In genomic region chr5:54455413-54456157, GRCh38 we compare ENCODE assay signal across 11 cellular contexts. TPM values are rescaled to one million over a fixed set of nuclear protein-coding genes. Genes with fewer than 3 reads are reported as not detected.
DNase-seq lines count a peak whose midpoint lies in the region; TF ChIP-seq lines count a peak whose summit lies in the region.
"Had no signal": no experiment of that assay in that cellular context is flagged by ENCODE, and none has a peak within 500 bp of the region (broad histone marks: within the 10 kb centered on the region; RNA-seq: fewer than 3 reads in every experiment).

Gene HSPB3, plus strand, starts transcription at chr5:54455699. Its CDS starts 91 bp downstream, at chr5:54455790.

- H3K4me3 Mint-ChIP-seq in chondrocyte (ENCODE audit: unreplicated experiment) = peak within 1 kb of the TSS; percentile 39

- H3K4me3 ChIP-seq in transverse colon = no peak within 1 kb of the TSS
- H3K4me3 ChIP-seq: colonic mucosa had no signal

- H3K27me3 ChIP-seq in transverse colon = no peaks in the 10 kb centered on the region
- H3K27me3 ChIP-seq: colonic mucosa had no signal

- TF ChIP-seq CTCF in chondrocyte (IDR thresholded peaks at IDR 0.05) = no peak
- TF ChIP-seq CTCF in transverse colon (IDR thresholded peaks at IDR 0.05) = no peak

- peak within 1 kb of the TSS; percentile 34 to 64 (median 51) for H3K27ac ChIP-seq in transverse colon
- H3K27ac ChIP-seq: colonic mucosa had no signal

- peak; percentile 34 for TF ChIP-seq POLR2A in transverse colon (IDR thresholded peaks at IDR 0.05)

- DNase-seq in NCI-H82 (lab: John Stamatoyannopoulos, UW) = peak; percentile 31
- no peak for DNase-seq in NCI-H82 treated with DMSO at 0.1 percent for 48 hours (lab: John Stamatoyannopoulos, UW; ENCODE audit: unreplicated experiment)
- no peak for DNase-seq in chondrocyte (ENCODE audit: low spot score)
- peak; percentile 9 for DNase-seq in kidney tubule cell (ENCODE audit: low spot score)
- DNase-seq in transverse colon = peak; percentile 22
- DNase-seq in stimulated activated CD4-positive, alpha-beta T cell treated with anti-CD3 and anti-CD28 coated beads, Interleukin-2, amount 100 ng/mL, for 48 hours = no peak
- DNase-seq in NCI-H524 (lab: John Stamatoyannopoulos, UW) = no peak
- DNase-seq in ureter (ENCODE audit: low spot score) = no peak
- DNase-seq: activated T-cell treated with anti-CD3 and anti-CD28 coated beads, Interleukin-2, amount 50 U/mL, for 1 hour; colonic mucosa; kidney glomerular epithelial cell had no signal

- no peaks in the 10 kb centered on the region for H3K36me3 Mint-ChIP-seq in chondrocyte (ENCODE audit: low read depth)

- no peak for TF ChIP-seq EP300 in transverse colon (IDR thresholded peaks at IDR 0.05; ENCODE audit: low read depth)

- in situ Hi-C loops in transverse colon (cut with MboI; ENCODE audit: low pct_ligation_motif_present in 1 of 4, low pct_unique_long_range_greater_than_20kb in 1 of 4, low sequenced_read_pairs in 3 of 4) = no loop called here

- 70 to 83% methylated on average over 1 to 18 of the region's 18 CpGs for WGBS in transverse colon (ENCODE audit: low coverage in 1 of 2), 2 donors

- H3K27ac Mint-ChIP-seq in chondrocyte (ENCODE audit: unreplicated experiment) = peak within 1 kb of the TSS; percentile 88

- H3K27me3 Mint-ChIP-seq in chondrocyte (ENCODE audit: low read depth) = no peaks in the 10 kb centered on the region

- H3K9me3 ChIP-seq in transverse colon = no peaks in the 10 kb centered on the region
- H3K9me3 ChIP-seq: colonic mucosa had no signal

- H3K4me1 ChIP-seq in transverse colon = peaks cover 0 to 16% (median 0%) of the 10 kb centered on the region in 4 donors
- H3K4me1 ChIP-seq: colonic mucosa had no signal

- intact Hi-C loops in transverse colon (cut with DNase I; ENCODE audit: low total_unique reads) = no loop called here

- peaks cover 54% of the 10 kb centered on the region for H3K4me1 Mint-ChIP-seq in chondrocyte (ENCODE audit: low read depth)

- H3K36me3 ChIP-seq in transverse colon = no peaks in the 10 kb centered on the region
- H3K36me3 ChIP-seq: colonic mucosa had no signal

- H3K9me3 Mint-ChIP-seq in chondrocyte (ENCODE audit: low read depth) = no peaks in the 10 kb centered on the region

RNA-seq across cellular contexts. Expression of gene HSPB3, which starts in this region (rescaled TPM):
- total RNA-seq in chondrocyte (0.37 to 4.8 TPM (median 0.46 TPM) in 3 replicates), transverse colon (10 to 100 TPM in 1 of 4 donors, 1 to 10 TPM in 1, not detected in 2; 4.1 to 55.2 TPM), ureter (0.68 TPM)

Comparison
In these comparisons a context has a peak if more than half of its experiments do, and no peak if none do; other contexts are left out.
1. DNase-seq: peak in NCI-H82 (single experiment), kidney tubule cell (single experiment) and transverse colon (single experiment); none in NCI-H82 treated with DMSO at 0.1 percent for 48 hours (single experiment), chondrocyte (single experiment), stimulated activated CD4-positive, alpha-beta T cell treated with anti-CD3 and anti-CD28 coated beads, Interleukin-2, amount 100 ng/mL, for 48 hours (0 of 2), NCI-H524 (0 of 2) and ureter (single experiment).